Comparison of ENCODE assay signal across 10 cellular contexts in genomic region chr10:110306452-110306768, GRCh38. TPM values are rescaled to one million over a fixed set of nuclear protein-coding genes. Genes with fewer than 3 reads are reported as not detected.
DNase-seq lines count a peak whose midpoint lies in the region; ATAC-seq and TF ChIP-seq lines count a peak whose summit lies in the region.
"Had no signal": no experiment of that assay in that cellular context is flagged by ENCODE, and none has a peak within 500 bp of the region (broad histone marks: within the 10 kb centered on the region; RNA-seq: fewer than 3 reads in every experiment).

No MANE protein-coding gene starts in this region.

- H3K9me3 ChIP-seq in OCI-LY7 (ENCODE audit: low read length) (no peaks in the 10 kb centered on the region), psoas muscle (no peaks in the 10 kb centered on the region), prostate gland (no peaks in the 10 kb centered on the region)
- H3K9me3 ChIP-seq: adrenal gland had no signal

- CTCF ChIA-PET in OCI-LY7 (lab: Charles Lee; ENCODE audit: unreplicated experiment), result interaction anchor here (0.7 to 1.2 kb wide), 3 partner anchors 10 to 242 kb away, joined by 3 to 5 read pairs (median 3); no protein-coding TSS in a partner anchor

- H3K4me1 ChIP-seq in OCI-LY7 (ENCODE audit: insufficient read depth, low read length, poor library complexity, severe bottlenecking) (peaks cover 58% of the 10 kb centered on the region), psoas muscle (peaks cover 37% of the 10 kb centered on the region), prostate gland (replicated peaks) (peaks cover 6% of the 10 kb centered on the region)

- POLR2A ChIA-PET in OCI-LY7 (lab: Charles Lee), result interaction anchor here (0.7 to 1.3 kb wide), 12 partner anchors 27 to 367 kb away, joined by 3 to 7 read pairs (median 3); partner anchors contain the start of gene SMC3

- no TSS peak for BruUV-seq in OCI-LY7 (replicated peaks; lab: Mats Ljungman, UMichigan)

- H3K4me2 ChIP-seq in OCI-LY7 (ENCODE audit: low read length), result peak overlapping the region; percentile 78

- H3K4me3 Mint-ChIP-seq in activated T-cell treated with anti-CD3 and anti-CD28 coated beads, Interleukin-2, amount 50 U/mL, for 72 hours, result peak overlapping the region; percentile 55 to 93

- peaks cover 33% of the 10 kb centered on the region for H3K79me2 ChIP-seq in OCI-LY7 (ENCODE audit: insufficient read depth, low read depth, low read length)

- H3K4me1 Mint-ChIP-seq in activated T-cell treated with anti-CD3 and anti-CD28 coated beads, Interleukin-2, amount 50 U/mL, for 72 hours (ENCODE audit: low read depth), result peaks cover 56% of the 10 kb centered on the region

- 33 to 56% (median 39%) methylated on average over 2 of the region's 2 CpGs for WGBS in psoas muscle, 3 donors
- 9% methylated on average over 2 of the region's 2 CpGs for WGBS in prostate gland

- H3K9me2 ChIP-seq in OCI-LY7 (ENCODE audit: insufficient read depth, low read length), result no peaks in the 10 kb centered on the region

- no peaks in the 10 kb centered on the region for H3K27me3 Mint-ChIP-seq in activated T-cell treated with anti-CD3 and anti-CD28 coated beads, Interleukin-2, amount 50 U/mL, for 72 hours (ENCODE audit: low read depth)

- TF ChIP-seq POLR2A in prostate gland (IDR thresholded peaks at IDR 0.05), result no peak

- H3K9me3 Mint-ChIP-seq in activated T-cell treated with anti-CD3 and anti-CD28 coated beads, Interleukin-2, amount 50 U/mL, for 72 hours, result no peaks in the 10 kb centered on the region

- H3K27ac Mint-ChIP-seq in activated T-cell treated with anti-CD3 and anti-CD28 coated beads, Interleukin-2, amount 50 U/mL, for 72 hours, result peak overlapping the region; percentile 0

- intact Hi-C loops in OCI-LY7 (cut with micrococcal nuclease; ENCODE audit: unreplicated experiment), result loop anchor here (1.0 to 10.0 kb wide), 5 partner anchors 242 to 608 kb away; partner anchors contain the start of genes BBIP1 and SHOC2
- intact Hi-C loops in dorsolateral prefrontal cortex (cut with DNase I), result loop anchor here (5.0 to 10.0 kb wide), 4 partner anchors 261 to 608 kb away; partner anchors contain the start of genes SMC3 (in 2 of the 2), BBIP1 (in 1 of the 2) and SHOC2 (in 1 of the 2)
- intact Hi-C loops in psoas muscle (cut with DNase I), result loop anchor here in 1 of 2 donors (2.0 kb wide), 1 partner anchor 240 kb away; no protein-coding TSS in a partner anchor
- intact Hi-C loops in prostate gland (cut with DNase I), result loop anchor here (5.0 to 10.0 kb wide), 2 partner anchors 261 to 608 kb away; partner anchors contain the start of genes BBIP1, SHOC2 and SMC3

- no peak for DNase-seq in activated T-cell treated with anti-CD3 and anti-CD28 coated beads, Interleukin-2, amount 50 U/mL, for 72 hours
- DNase-seq in activated T-cell treated with anti-CD3 and anti-CD28 coated beads for 4 hours, result no peak
- no peak for DNase-seq in OCI-LY7 (ENCODE audit: low spot score)
- no peak for DNase-seq in dorsolateral prefrontal cortex
- DNase-seq in psoas muscle, result no peak
- DNase-seq in prostate gland (ENCODE audit: low spot score), result no peak
- DNase-seq in cerebellar nuclear complex (lab: John Stamatoyannopoulos, UW), result no peak

- peak overlapping the region; percentile 37 for H3K4me3 ChIP-seq in OCI-LY7 (ENCODE audit: low read depth, low read length, poor library complexity, severe bottlenecking)
- peak overlapping the region in 36 of 59 donors; percentile 2 to 98 (median 84) for H3K4me3 ChIP-seq in dorsolateral prefrontal cortex
- H3K4me3 ChIP-seq in psoas muscle, result peak overlapping the region; percentile 74
- no peak overlapping the region for H3K4me3 ChIP-seq in prostate gland

- ATAC-seq in activated T-cell treated with anti-CD3 and anti-CD28 coated beads, Interleukin-2, amount 50 U/mL, for 72 hours (replicated peaks in 1 of 2), result no peak
- ATAC-seq in psoas muscle (no peak), GM18498 (IDR thresholded peaks at IDR 0.05; ENCODE audit: unreplicated experiment) (no peak)

- H2AFZ ChIP-seq in OCI-LY7 (ENCODE audit: low read length), result peak overlapping the region; percentile 87

- TF ChIP-seq CTCF in OCI-LY7 (conservative IDR thresholded peaks at IDR 0.05; ENCODE audit: low read length) (no peak; the same call in 1 of the 2 replicates), dorsolateral prefrontal cortex (IDR thresholded peaks at IDR 0.05 in 54 of 56, conservative IDR thresholded peaks at IDR 0.05 in 2 of 56; ENCODE audit: low read depth in 1 of 56, partially characterized antibody in 56 of 56) (peak in 3 of 56 donors; percentile 0 to 5 (median 1)), psoas muscle (IDR thresholded peaks at IDR 0.05) (no peak), prostate gland (IDR thresholded peaks at IDR 0.05) (no peak)

- H3K36me3 ChIP-seq in OCI-LY7 (ENCODE audit: insufficient read depth, low read length), result peaks cover 25% of the 10 kb centered on the region
- peaks cover 3 to 21% of the 10 kb centered on the region in 2 donors for H3K36me3 ChIP-seq in psoas muscle (ENCODE audit: insufficient read depth in 1 of 2, low read depth in 1 of 2)
- no peaks in the 10 kb centered on the region for H3K36me3 ChIP-seq in prostate gland

- peaks cover 28% of the 10 kb centered on the region for H4K20me1 ChIP-seq in OCI-LY7 (ENCODE audit: insufficient read depth, low read length)

- H3K27me3 ChIP-seq in dorsolateral prefrontal cortex (no peaks in the 10 kb centered on the region), psoas muscle (ENCODE audit: insufficient read depth in 3 of 3, low read length in 2 of 3) (no peaks in the 10 kb centered on the region), prostate gland (replicated peaks; ENCODE audit: insufficient read depth) (no peaks in the 10 kb centered on the region)
- H3K27me3 ChIP-seq: adrenal gland had no signal

- peaks cover 9 to 22% of the 10 kb centered on the region in 2 donors for H3K36me3 Mint-ChIP-seq in activated T-cell treated with anti-CD3 and anti-CD28 coated beads, Interleukin-2, amount 50 U/mL, for 72 hours (ENCODE audit: insufficient read depth in 2 of 2)

- no peak overlapping the region for H3K27ac ChIP-seq in OCI-LY7 (ENCODE audit: low read depth, low read length, poor library complexity, severe bottlenecking)
- H3K27ac ChIP-seq in dorsolateral prefrontal cortex, result peak overlapping the region in 13 of 59 donors; percentile 4 to 94 (median 92)
- H3K27ac ChIP-seq in psoas muscle, result no peak overlapping the region
- H3K27ac ChIP-seq in prostate gland, result no peak overlapping the region
- H3K27ac ChIP-seq: WERI-Rb-1 had no signal

RNA-seq across cellular contexts. Expression of gene SMNDC1, which starts 1.7 kb away (rescaled TPM):
- total RNA-seq in activated T-cell treated with anti-CD3 and anti-CD28 coated beads, Interleukin-2, amount 50 U/mL, for 72 hours, result 10 to 100 TPM; 49.2 to 54.6 TPM
- 8.1 and 10.0 TPM in 2 replicates for total RNA-seq in OCI-LY7 (2014; rRNA removed; shearing (Covaris generic))
- 51.7 and 52.4 TPM in 2 replicates for total RNA-seq in OCI-LY7 (2022)
- total RNA-seq in dorsolateral prefrontal cortex, result 10 to 100 TPM; 17.1 to 34.9 (median 25.4) TPM
- total RNA-seq in psoas muscle, result 10 to 100 TPM; 24.4 to 38.0 (median 29.2) TPM
- 10 to 100 TPM; 16.3 to 21.9 (median 19.3) TPM for polyA plus RNA-seq in psoas muscle
- total RNA-seq in prostate gland, result 10 to 100 TPM in 1 of 2 donors, 1 to 10 TPM in 1; 8.0 to 11.0 TPM

Comparison
In these comparisons a context has a peak if more than half of its experiments do, and no peak if none do; other contexts are left out.
1. H3K4me3 ChIP-seq: peak in OCI-LY7 (single experiment), dorsolateral prefrontal cortex (36 of 59) and psoas muscle (single experiment); none in prostate gland (0 of 2).